Comparison of ENCODE assay signal across 1 cellular context in genomic region chr14:23160924-23161522, GRCh38.
A peak's percentile ranks its signal among the peaks of the same experiment; 100 is the strongest.
TF ChIP-seq lines count a peak whose summit lies in the region.

No MANE protein-coding gene starts in this region.

TF ChIP-seq in K562, 482 proteins besides CTCF, POLR2A, EP300 and RAD21 (continued from another document and continues in another):
- TF ChIP-seq E2F6 (IDR thresholded peaks at IDR 0.05; ENCODE audit: borderline replicate concordance in 1 of 2, extremely low read depth in 1 of 2, insufficient read depth in 1 of 2, insufficient read length in 1 of 2, low read depth in 1 of 2, low read length in 1 of 2, poor library complexity in 1 of 2, severe bottlenecking in 1 of 2) = peak in 1 of 2 experiments; percentile 24
- TF ChIP-seq, protein P1, sequence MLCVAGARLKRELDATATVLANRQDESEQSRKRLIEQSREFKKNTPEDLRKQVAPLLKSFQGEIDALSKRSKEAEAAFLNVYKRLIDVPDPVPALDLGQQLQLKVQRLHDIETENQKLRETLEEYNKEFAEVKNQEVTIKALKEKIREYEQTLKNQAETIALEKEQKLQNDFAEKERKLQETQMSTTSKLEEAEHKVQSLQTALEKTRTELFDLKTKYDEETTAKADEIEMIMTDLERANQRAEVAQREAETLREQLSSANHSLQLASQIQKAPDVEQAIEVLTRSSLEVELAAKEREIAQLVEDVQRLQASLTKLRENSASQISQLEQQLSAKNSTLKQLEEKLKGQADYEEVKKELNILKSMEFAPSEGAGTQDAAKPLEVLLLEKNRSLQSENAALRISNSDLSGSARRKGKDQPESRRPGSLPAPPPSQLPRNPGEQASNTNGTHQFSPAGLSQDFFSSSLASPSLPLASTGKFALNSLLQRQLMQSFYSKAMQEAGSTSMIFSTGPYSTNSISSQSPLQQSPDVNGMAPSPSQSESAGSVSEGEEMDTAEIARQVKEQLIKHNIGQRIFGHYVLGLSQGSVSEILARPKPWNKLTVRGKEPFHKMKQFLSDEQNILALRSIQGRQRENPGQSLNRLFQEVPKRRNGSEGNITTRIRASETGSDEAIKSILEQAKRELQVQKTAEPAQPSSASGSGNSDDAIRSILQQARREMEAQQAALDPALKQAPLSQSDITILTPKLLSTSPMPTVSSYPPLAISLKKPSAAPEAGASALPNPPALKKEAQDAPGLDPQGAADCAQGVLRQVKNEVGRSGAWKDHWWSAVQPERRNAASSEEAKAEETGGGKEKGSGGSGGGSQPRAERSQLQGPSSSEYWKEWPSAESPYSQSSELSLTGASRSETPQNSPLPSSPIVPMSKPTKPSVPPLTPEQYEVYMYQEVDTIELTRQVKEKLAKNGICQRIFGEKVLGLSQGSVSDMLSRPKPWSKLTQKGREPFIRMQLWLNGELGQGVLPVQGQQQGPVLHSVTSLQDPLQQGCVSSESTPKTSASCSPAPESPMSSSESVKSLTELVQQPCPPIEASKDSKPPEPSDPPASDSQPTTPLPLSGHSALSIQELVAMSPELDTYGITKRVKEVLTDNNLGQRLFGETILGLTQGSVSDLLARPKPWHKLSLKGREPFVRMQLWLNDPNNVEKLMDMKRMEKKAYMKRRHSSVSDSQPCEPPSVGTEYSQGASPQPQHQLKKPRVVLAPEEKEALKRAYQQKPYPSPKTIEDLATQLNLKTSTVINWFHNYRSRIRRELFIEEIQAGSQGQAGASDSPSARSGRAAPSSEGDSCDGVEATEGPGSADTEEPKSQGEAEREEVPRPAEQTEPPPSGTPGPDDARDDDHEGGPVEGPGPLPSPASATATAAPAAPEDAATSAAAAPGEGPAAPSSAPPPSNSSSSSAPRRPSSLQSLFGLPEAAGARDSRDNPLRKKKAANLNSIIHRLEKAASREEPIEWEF (CRISPR knock-in tag; IDR thresholded peaks at IDR 0.05) = no peak
- peak; percentile 60; the same call in 1 of the 2 replicates for TF ChIP-seq ATF7 (IDR thresholded peaks at IDR 0.05)
- TF ChIP-seq, protein P2, sequence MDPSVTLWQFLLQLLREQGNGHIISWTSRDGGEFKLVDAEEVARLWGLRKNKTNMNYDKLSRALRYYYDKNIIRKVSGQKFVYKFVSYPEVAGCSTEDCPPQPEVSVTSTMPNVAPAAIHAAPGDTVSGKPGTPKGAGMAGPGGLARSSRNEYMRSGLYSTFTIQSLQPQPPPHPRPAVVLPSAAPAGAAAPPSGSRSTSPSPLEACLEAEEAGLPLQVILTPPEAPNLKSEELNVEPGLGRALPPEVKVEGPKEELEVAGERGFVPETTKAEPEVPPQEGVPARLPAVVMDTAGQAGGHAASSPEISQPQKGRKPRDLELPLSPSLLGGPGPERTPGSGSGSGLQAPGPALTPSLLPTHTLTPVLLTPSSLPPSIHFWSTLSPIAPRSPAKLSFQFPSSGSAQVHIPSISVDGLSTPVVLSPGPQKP (CRISPR knock-in tag; IDR thresholded peaks at IDR 0.05) = no peak
- TF ChIP-seq TRIM25 (IDR thresholded peaks at IDR 0.05; ENCODE audit: borderline replicate concordance) = no peak
- no peak for TF ChIP-seq POLR2B (IDR thresholded peaks at IDR 0.05; ENCODE audit: low read depth, partially characterized antibody)
- peak; percentile 89 for TF ChIP-seq NFE2 (IDR thresholded peaks at IDR 0.05; ENCODE audit: low read depth)
- TF ChIP-seq ETS1 (conservative IDR thresholded peaks at IDR 0.05; ENCODE audit: control insufficient read depth, low read depth, low read length) = no peak
- TF ChIP-seq HNRNPUL1 (IDR thresholded peaks at IDR 0.05; ENCODE audit: low read length) = no peak
- peak; percentile 100 for TF ChIP-seq C11orf30 (IDR thresholded peaks at IDR 0.05; ENCODE audit: low read depth)
- TF ChIP-seq RFX7 (CRISPR knock-in tag; IDR thresholded peaks at IDR 0.05) = no peak
- TF ChIP-seq SMARCA5 (IDR thresholded peaks at IDR 0.05) = no peak
- TF ChIP-seq MBD1 (CRISPR knock-in tag; IDR thresholded peaks at IDR 0.05) = no peak
- peak; percentile 83; the same call in 1 of the 2 replicates for TF ChIP-seq SMARCA4 (IDR thresholded peaks at IDR 0.05)
- TF ChIP-seq SMC3 (conservative IDR thresholded peaks at IDR 0.05; ENCODE audit: insufficient read depth, low read depth, low read length) = no peak
- peak; percentile 58; the same call in 1 of the 2 replicates for TF ChIP-seq L3MBTL2 (IDR thresholded peaks at IDR 0.05)
- no peak for TF ChIP-seq PHTF2 (CRISPR knock-in tag; IDR thresholded peaks at IDR 0.05)
- TF ChIP-seq ZSCAN32 (CRISPR knock-in tag; IDR thresholded peaks at IDR 0.05) = no peak
- no peak for TF ChIP-seq ZNF217 (CRISPR knock-in tag; IDR thresholded peaks at IDR 0.05)
- no peak for TF ChIP-seq ZNF830 (CRISPR knock-in tag; IDR thresholded peaks at IDR 0.05)
- no peak for TF ChIP-seq PREB (CRISPR knock-in tag; IDR thresholded peaks at IDR 0.05)
- peak; percentile 100 for TF ChIP-seq MAFF (IDR thresholded peaks at IDR 0.05; ENCODE audit: low read length)
- TF ChIP-seq, protein P3, sequence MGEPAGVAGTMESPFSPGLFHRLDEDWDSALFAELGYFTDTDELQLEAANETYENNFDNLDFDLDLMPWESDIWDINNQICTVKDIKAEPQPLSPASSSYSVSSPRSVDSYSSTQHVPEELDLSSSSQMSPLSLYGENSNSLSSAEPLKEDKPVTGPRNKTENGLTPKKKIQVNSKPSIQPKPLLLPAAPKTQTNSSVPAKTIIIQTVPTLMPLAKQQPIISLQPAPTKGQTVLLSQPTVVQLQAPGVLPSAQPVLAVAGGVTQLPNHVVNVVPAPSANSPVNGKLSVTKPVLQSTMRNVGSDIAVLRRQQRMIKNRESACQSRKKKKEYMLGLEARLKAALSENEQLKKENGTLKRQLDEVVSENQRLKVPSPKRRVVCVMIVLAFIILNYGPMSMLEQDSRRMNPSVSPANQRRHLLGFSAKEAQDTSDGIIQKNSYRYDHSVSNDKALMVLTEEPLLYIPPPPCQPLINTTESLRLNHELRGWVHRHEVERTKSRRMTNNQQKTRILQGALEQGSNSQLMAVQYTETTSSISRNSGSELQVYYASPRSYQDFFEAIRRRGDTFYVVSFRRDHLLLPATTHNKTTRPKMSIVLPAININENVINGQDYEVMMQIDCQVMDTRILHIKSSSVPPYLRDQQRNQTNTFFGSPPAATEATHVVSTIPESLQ (CRISPR knock-in tag; IDR thresholded peaks at IDR 0.05) = no peak
- TF ChIP-seq SAFB2 (IDR thresholded peaks at IDR 0.05; ENCODE audit: borderline replicate concordance, low read depth, low read length, severe bottlenecking) = no peak
- no peak; the same call in 1 of the 2 replicates for TF ChIP-seq ZNF589 (CRISPR knock-in tag; IDR thresholded peaks at IDR 0.05; ENCODE audit: low read depth)
- TF ChIP-seq THRB (CRISPR knock-in tag; conservative IDR thresholded peaks at IDR 0.05) = no peak
- no peak for TF ChIP-seq NR2C2 (CRISPR knock-in tag; IDR thresholded peaks at IDR 0.05)
- TF ChIP-seq NR2C2 (tag; IDR thresholded peaks at IDR 0.05) = peak; percentile 49; the same call in 1 of the 2 replicates
- TF ChIP-seq ZNF174 (CRISPR knock-in tag; IDR thresholded peaks at IDR 0.05) = no peak
- no peak for TF ChIP-seq ZNF41 (CRISPR knock-in tag; conservative IDR thresholded peaks at IDR 0.05)
- TF ChIP-seq FOXJ2 (tag; IDR thresholded peaks at IDR 0.05) = no peak
- TF ChIP-seq ZNF436 (CRISPR knock-in tag; IDR thresholded peaks at IDR 0.05) = no peak
- TF ChIP-seq ZNF668 (CRISPR knock-in tag; IDR thresholded peaks at IDR 0.05) = no peak
- no peak for TF ChIP-seq TCF15 (CRISPR knock-in tag; IDR thresholded peaks at IDR 0.05)
- TF ChIP-seq SRSF9 (IDR thresholded peaks at IDR 0.05; ENCODE audit: borderline replicate concordance, low read depth, low read length) = no peak
- no peak for TF ChIP-seq NFIX (CRISPR knock-in tag; IDR thresholded peaks at IDR 0.05; ENCODE audit: low read depth)
- TF ChIP-seq DPF2 (IDR thresholded peaks at IDR 0.05) = peak; percentile 91
- TF ChIP-seq POLR3G (IDR thresholded peaks at IDR 0.05; ENCODE audit: extremely low read depth, insufficient read length, insufficient replicate concordance) = no peak
- no peak for TF ChIP-seq ZNF212 (CRISPR knock-in tag; IDR thresholded peaks at IDR 0.05)
- TF ChIP-seq TARDBP (IDR thresholded peaks at IDR 0.05) = no peak
- no peak for TF ChIP-seq ZNF586 (CRISPR knock-in tag; conservative IDR thresholded peaks at IDR 0.05)
- no peak for TF ChIP-seq RAD51 (IDR thresholded peaks at IDR 0.05; ENCODE audit: borderline replicate concordance, low read depth)
- TF ChIP-seq, protein P4, sequence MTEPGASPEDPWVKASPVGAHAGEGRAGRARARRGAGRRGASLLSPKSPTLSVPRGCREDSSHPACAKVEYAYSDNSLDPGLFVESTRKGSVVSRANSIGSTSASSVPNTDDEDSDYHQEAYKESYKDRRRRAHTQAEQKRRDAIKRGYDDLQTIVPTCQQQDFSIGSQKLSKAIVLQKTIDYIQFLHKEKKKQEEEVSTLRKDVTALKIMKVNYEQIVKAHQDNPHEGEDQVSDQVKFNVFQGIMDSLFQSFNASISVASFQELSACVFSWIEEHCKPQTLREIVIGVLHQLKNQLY (CRISPR knock-in tag; conservative IDR thresholded peaks at IDR 0.05) = no peak
